29 cellular contexts compared by ENCODE assay signal in genomic region chr16:79422061-79422460, GRCh38.
"Had no signal": no experiment of that assay in that cellular context is flagged by ENCODE, and none has a peak within 500 bp of the region (broad histone marks: within the 10 kb centered on the region; RNA-seq: fewer than 3 reads in every experiment).

No MANE protein-coding gene starts in this region.

- H3K27ac Mint-ChIP-seq: immature natural killer cell; mesothelial cell of epicardium; naive B cell; natural killer cell; nephron progenitor cell; progenitor cell of endocrine pancreas; stimulated activated effector memory CD8-positive, alpha-beta T cell treated with anti-CD3 and anti-CD28 coated beads, Interleukin-12 subunit alpha, Interleukin-12 subunit beta, amount 100 ng/mL, for 72 hours; stimulated activated naive CD8-positive, alpha-beta T cell treated with anti-CD3 and anti-CD28 coated beads, Interleukin-15, Interleukin-2, amounts not matched to agents 100 ng/mL and 50 ng/mL, for 24 hours had no signal

- H3K4me2 ChIP-seq: neural progenitor cell had no signal

- H3K9ac ChIP-seq: neural progenitor cell, parathyroid adenoma had no signal

- ATAC-seq: left colon; left lung; lower lobe of right lung; natural killer cell; stimulated activated effector memory CD8-positive, alpha-beta T cell treated with anti-CD3 and anti-CD28 coated beads, Interleukin-12 subunit alpha, Interleukin-12 subunit beta, amount 100 ng/mL, for 72 hours; upper lobe of right lung had no signal

- H3K27me3 ChIP-seq: neural progenitor cell, right atrium auricular region, sigmoid colon, suprapubic skin, tibial artery, upper lobe of right lung had no signal

- H3K79me2 ChIP-seq: parathyroid adenoma had no signal

- H3K4me1 Mint-ChIP-seq: naive B cell had no signal

- H3K36me3 ChIP-seq: left lung, lower lobe of right lung, neural progenitor cell, neutrophil, right atrium auricular region, sigmoid colon, spleen, suprapubic skin, thoracic aorta, tibial artery, upper lobe of right lung had no signal

- H3K27me3 Mint-ChIP-seq: progenitor cell of endocrine pancreas had no signal

- H3K9me3 ChIP-seq: left lung, lower lobe of right lung, neutrophil, right atrium auricular region, sigmoid colon, spleen, suprapubic skin, thoracic aorta, tibial artery, upper lobe of right lung had no signal

- H3K4me3 Mint-ChIP-seq: immature natural killer cell; mesothelial cell of epicardium; naive B cell; natural killer cell; nephron progenitor cell; neural progenitor cell; stimulated activated effector memory CD8-positive, alpha-beta T cell treated with anti-CD3 and anti-CD28 coated beads, Interleukin-12 subunit alpha, Interleukin-12 subunit beta, amount 100 ng/mL, for 72 hours; stimulated activated naive CD8-positive, alpha-beta T cell treated with anti-CD3 and anti-CD28 coated beads, Interleukin-15, Interleukin-2, amounts not matched to agents 100 ng/mL and 50 ng/mL, for 24 hours had no signal

- H3K4me1 ChIP-seq: right atrium auricular region, sigmoid colon, suprapubic skin, tibial artery had no signal

- DNase-seq: hypothalamus; immature natural killer cell; kidney; left colon; left lung; lower lobe of right lung; mammary epithelial cell; mesenchymal stem cell; naive B cell; natural killer cell; nephron progenitor cell; occipital lobe; sigmoid colon; small intestine; spleen; stimulated activated CD4-positive, alpha-beta T cell treated with anti-CD3 and anti-CD28 coated beads, Interleukin-4, amount 100 ng/mL, for 24 hours; stimulated activated naive CD4-positive, alpha-beta T cell; upper lobe of right lung had no signal

- H3K36me3 Mint-ChIP-seq: mesothelial cell of epicardium; naive B cell; natural killer cell; neural progenitor cell; stimulated activated effector memory CD8-positive, alpha-beta T cell treated with anti-CD3 and anti-CD28 coated beads, Interleukin-12 subunit alpha, Interleukin-12 subunit beta, amount 100 ng/mL, for 72 hours had no signal

- H3K4me3 ChIP-seq: left lung, lower lobe of right lung, neural progenitor cell, right atrium auricular region, sigmoid colon, spleen, suprapubic skin, thoracic aorta, tibial artery, upper lobe of right lung had no signal

- H3K27ac ChIP-seq: left lung, lower lobe of right lung, neural progenitor cell, neutrophil, parathyroid adenoma, right atrium auricular region, sigmoid colon, suprapubic skin, thoracic aorta, tibial artery, upper lobe of right lung had no signal
